ENCODE assay signal across 8 cellular contexts in the genomic region with DNA sequence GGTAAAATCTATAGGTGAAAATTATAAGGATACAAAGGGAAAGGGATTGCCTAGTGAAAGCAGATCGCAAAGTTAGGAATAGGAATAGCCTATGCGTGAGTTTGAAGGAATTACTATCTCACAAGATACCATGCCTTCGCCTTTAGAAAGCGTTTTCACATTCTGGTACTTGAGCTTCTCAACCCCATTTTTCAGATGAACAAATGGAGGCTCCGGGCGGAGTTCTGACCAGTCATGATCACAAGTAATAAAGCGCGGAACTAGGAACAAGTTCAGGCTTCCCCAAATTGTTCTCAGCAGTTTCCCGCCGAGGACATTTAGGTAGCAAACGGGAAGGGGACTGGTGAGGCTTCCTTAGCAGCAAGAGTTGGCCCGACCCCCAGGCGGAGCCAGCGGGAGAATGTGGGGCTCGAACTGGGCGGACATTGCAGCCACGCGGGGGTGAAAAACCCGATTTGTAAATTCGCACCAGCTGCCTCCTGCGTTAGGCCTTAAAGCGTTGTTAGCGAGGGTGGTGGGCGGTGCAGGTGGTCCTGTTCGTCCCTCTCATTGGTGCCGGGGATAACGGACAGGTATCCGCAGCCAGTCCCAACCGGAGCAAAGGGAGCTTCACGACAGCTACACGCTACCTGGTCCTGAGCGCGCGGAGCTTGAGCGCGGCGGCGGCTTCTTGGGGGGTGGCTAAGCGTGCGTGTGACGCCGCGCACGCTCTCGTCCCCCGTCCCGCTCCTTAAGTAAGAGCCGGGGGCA. TPM values are rescaled to one million over a fixed set of nuclear protein-coding genes. Genes with fewer than 3 reads are reported as not detected.
DNase-seq lines count a peak whose midpoint lies in the region; ATAC-seq and TF ChIP-seq lines count a peak whose summit lies in the region.

No MANE protein-coding gene starts in this region.

- no peaks in the 10 kb centered on the region for H3K9me3 ChIP-seq in left lung

- peak; percentile 82 for DNase-seq in DMS114 treated with DMSO at 0.1 percent for 48 hours (lab: John Stamatoyannopoulos, UW; ENCODE audit: unreplicated experiment)
- peak; percentile 91 for DNase-seq in activated CD4-positive, alpha-beta T cell treated with anti-CD3 and anti-CD28 coated beads for 48 hours
- DNase-seq in coronary artery (ENCODE audit: low spot score): peak; percentile 89
- peak; percentile 88 for DNase-seq in left lung
- peak; percentile 69 to 70 for DNase-seq in stimulated activated CD4-positive, alpha-beta T cell treated with anti-CD3 and anti-CD28 coated beads, Interleukin-1b, Interleukin-23, amount 100 ng/mL, for 4 hours (ENCODE audit: low read depth in 2 of 2)
- DNase-seq in UCSD-AML1 (lab: John Stamatoyannopoulos, UW; ENCODE audit: unreplicated experiment): no peak

- intact Hi-C loops in left lung (cut with DNase I): no loop called here

- H3K4me3 ChIP-seq in coronary artery: peak overlapping the region; percentile 70
- peak overlapping the region; percentile 16 to 39 for H3K4me3 ChIP-seq in left lung

- peaks cover 0 to 16% of the 10 kb centered on the region in 2 donors for H3K4me1 ChIP-seq in left lung

- H3K27ac ChIP-seq in coronary artery (peak overlapping the region in 1 of 2 donors; percentile 66), left lung (no peak overlapping the region)

- no peaks in the 10 kb centered on the region for H3K36me3 ChIP-seq in left lung

- ATAC-seq in HG02623 (IDR thresholded peaks at IDR 0.05; ENCODE audit: unreplicated experiment) (peak; percentile 72), left lung (peak; percentile 98), GM18867 (IDR thresholded peaks at IDR 0.05; ENCODE audit: unreplicated experiment) (no peak)

- peaks cover 0 to 26% of the 10 kb centered on the region in 2 donors for H3K27me3 ChIP-seq in left lung

- no peak for TF ChIP-seq CTCF in coronary artery (IDR thresholded peaks at IDR 0.05)
- TF ChIP-seq CTCF in left lung (IDR thresholded peaks at IDR 0.05): no peak

RNA-seq across cellular contexts. Expression of gene SEMA6C, which starts 15.4 kb away (rescaled TPM):
- total RNA-seq in left lung: 1 to 10 TPM; 3.9 to 8.9 TPM

RNA-seq across cellular contexts. Expression of gene TNFAIP8L2, which starts 25.4 kb away (rescaled TPM):
- 10 to 100 TPM in 1 of 2 donors, 1 to 10 TPM in 1; 7.1 to 14.5 TPM for total RNA-seq in left lung

RNA-seq across cellular contexts. Expression of gene LYSMD1, which starts 34.7 kb away (rescaled TPM):
- total RNA-seq in left lung: 1 to 10 TPM; 5.8 to 8.7 TPM

RNA-seq across cellular contexts. Expression of gene SCNM1, which starts 34.9 kb away (rescaled TPM):
- 10 to 100 TPM; 29.7 to 35.0 TPM for total RNA-seq in left lung

RNA-seq across cellular contexts. Expression of gene TMOD4, which starts 44.8 kb away (rescaled TPM):
- total RNA-seq in left lung: under 1 TPM in 1 of 2 donors, not detected in 1; 0.97 TPM
